ENCODE assay signal across 8 cellular contexts in the genomic region with DNA sequence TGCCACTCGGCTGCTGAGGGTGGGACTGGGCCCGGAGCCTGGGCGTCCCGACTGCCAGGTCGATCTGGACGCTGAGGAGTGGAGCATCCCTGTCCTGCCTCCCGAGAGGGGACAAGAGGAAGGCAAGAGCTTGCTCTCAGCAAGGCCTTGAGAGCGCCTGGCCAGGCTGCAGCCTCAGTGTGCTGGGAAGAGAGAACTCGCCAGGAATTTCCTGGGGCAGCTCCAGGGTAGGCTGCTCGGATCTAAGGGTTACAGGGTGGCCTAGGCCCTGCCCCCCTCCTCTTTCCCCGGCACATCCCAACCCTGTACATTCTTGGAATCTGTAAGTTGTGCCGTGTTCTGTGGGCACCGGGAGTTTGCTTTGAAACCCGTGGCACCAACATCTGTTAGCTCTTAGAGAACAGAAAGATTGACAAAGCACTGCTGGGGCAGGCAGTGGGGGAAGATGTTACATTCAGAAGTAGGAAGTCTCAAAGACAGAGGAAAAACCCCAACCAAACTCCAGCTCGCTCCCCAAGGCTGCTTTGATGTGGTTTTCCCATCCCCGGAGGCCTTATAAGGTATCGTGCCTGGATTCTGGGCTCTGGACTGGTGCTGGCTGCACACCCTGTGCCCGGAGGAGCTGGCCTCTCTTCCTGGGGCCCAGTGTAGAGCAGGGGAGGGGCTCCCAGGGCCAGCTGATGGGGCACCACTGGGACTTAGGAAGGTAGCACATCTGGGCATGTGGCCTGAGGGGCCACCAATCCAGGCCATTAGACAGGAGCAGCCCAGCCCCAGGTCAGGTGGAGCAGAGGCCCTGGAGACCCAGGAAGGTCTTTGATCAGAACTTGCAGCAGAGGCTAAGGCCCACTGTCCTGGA. TPM values are rescaled to one million over a fixed set of nuclear protein-coding genes. Genes with fewer than 3 reads are reported as not detected.
DNase-seq lines count a peak whose midpoint lies in the region; ATAC-seq, FAIRE-seq and TF ChIP-seq lines count a peak whose summit lies in the region.

No MANE protein-coding gene starts in this region.

- no peaks in the 10 kb centered on the region for H3K27me3 ChIP-seq in DND-41 (ENCODE audit: insufficient read depth, low read length, poor library complexity)
- no peaks in the 10 kb centered on the region for H3K27me3 ChIP-seq in heart right ventricle
- no peaks in the 10 kb centered on the region for H3K27me3 ChIP-seq in rectal smooth muscle tissue (ENCODE audit: control insufficient read depth, insufficient read depth, low read length)
- H3K27me3 ChIP-seq in small intestine (ENCODE audit: control insufficient read depth in 2 of 2, insufficient read depth in 2 of 2, low read length in 2 of 2), result no peaks in the 10 kb centered on the region

- H3K36me3 Mint-ChIP-seq in WTC11, result no peaks in the 10 kb centered on the region

- no peak for FAIRE-seq in small intestine (lab: Jason Lieb, UNC)

- H3K4me1 ChIP-seq in DND-41 (ENCODE audit: insufficient read depth, low read length), result 0 out of 2 replicates have a peak, but pooled peaks cover 6% of the 10 kb centered on the region
- H3K4me1 ChIP-seq in heart right ventricle, result peaks cover 0 to 36% (median 18%) of the 10 kb centered on the region in 9 donors
- H3K4me1 ChIP-seq in rectal smooth muscle tissue (ENCODE audit: control insufficient read depth, insufficient read depth, low read length), result peaks cover 74% of the 10 kb centered on the region
- peaks cover 0 to 2% of the 10 kb centered on the region in 2 donors for H3K4me1 ChIP-seq in small intestine (ENCODE audit: control insufficient read depth in 2 of 2, insufficient read depth in 1 of 2, low read depth in 1 of 2, low read length in 1 of 2)

- no peaks in the 10 kb centered on the region for H3K79me2 ChIP-seq in DND-41 (ENCODE audit: insufficient read depth, low read length)

- H3K36me3 ChIP-seq in DND-41 (ENCODE audit: insufficient read depth, low read length) (no peaks in the 10 kb centered on the region), heart right ventricle (no peaks in the 10 kb centered on the region), rectal smooth muscle tissue (ENCODE audit: control insufficient read depth, insufficient read depth, low read length) (no peaks in the 10 kb centered on the region), small intestine (ENCODE audit: control insufficient read depth in 2 of 2, insufficient read depth in 2 of 2, low read length in 2 of 2) (no peaks in the 10 kb centered on the region)

- POLR2A ChIA-PET in WTC11 (lab: Charles Lee), result interaction anchor here (1.2 kb wide), 1 partner anchor 10 kb away, joined by 3 read pairs; no protein-coding TSS in a partner anchor

- peak; percentile 29 for DNase-seq in DND-41
- DNase-seq in WTC11 (ENCODE audit: low spot score), result no peak
- DNase-seq in heart right ventricle, result no peak
- no peak for DNase-seq in iPS-NIHi11 (ENCODE audit: low spot score)
- DNase-seq in small intestine, result no peak
- DNase-seq in G401 (ENCODE audit: low spot score), result no peak

- no peak overlapping the region for H2AFZ ChIP-seq in DND-41 (ENCODE audit: low read depth, low read length)

- CTCF ChIA-PET in WTC11 (lab: Charles Lee), result interaction anchor here (0.9 to 3.2 kb wide), 3 partner anchors 10 to 62 kb away, joined by 3 to 17 read pairs (median 3); no protein-coding TSS in a partner anchor

- no peak for TF ChIP-seq CTCF in DND-41 (IDR thresholded peaks at IDR 0.05; ENCODE audit: borderline replicate concordance, extremely low read depth, low read length, poor library complexity, severe bottlenecking)
- TF ChIP-seq CTCF in WTC11 (IDR thresholded peaks at IDR 0.05), result no peak
- no peak for TF ChIP-seq CTCF in heart right ventricle (IDR thresholded peaks at IDR 0.05)

- H3K27ac Mint-ChIP-seq in WTC11, result peak overlapping the region; percentile 67

- H3K27me3 Mint-ChIP-seq in WTC11 (ENCODE audit: low read depth), result no peaks in the 10 kb centered on the region

- 35 to 45% methylated on average over 18 of the region's 18 CpGs for WGBS in heart right ventricle, 2 donors
- 57 to 77% (median 76%) methylated on average over 18 of the region's 18 CpGs for WGBS in small intestine, 3 donors

- no peaks in the 10 kb centered on the region for H3K9me3 ChIP-seq in DND-41 (ENCODE audit: insufficient read depth, low read length, severe bottlenecking)
- no peaks in the 10 kb centered on the region for H3K9me3 ChIP-seq in heart right ventricle
- H3K9me3 ChIP-seq in small intestine (ENCODE audit: control insufficient read depth, low read depth), result no peaks in the 10 kb centered on the region

- no peaks in the 10 kb centered on the region for H3K9me3 Mint-ChIP-seq in WTC11

- H3K4me3 Mint-ChIP-seq in WTC11, result no peak overlapping the region

- H3K4me3 ChIP-seq in DND-41 (ENCODE audit: low read depth in 1 of 2, low read length in 2 of 2) (no peak overlapping the region), heart right ventricle (no peak overlapping the region), rectal smooth muscle tissue (ENCODE audit: low read length) (no peak overlapping the region), small intestine (ENCODE audit: low read depth in 1 of 2, low read length in 2 of 2) (no peak overlapping the region)

- intact Hi-C loops in heart right ventricle (cut with DNase I), result no loop called here

- in situ Hi-C loops in G401 (cut with HindIII; ENCODE audit: low sequenced_read_pairs), result no loop called here

- H3K9ac ChIP-seq in DND-41 (ENCODE audit: low read depth, low read length), result no peak overlapping the region
- H3K9ac ChIP-seq in rectal smooth muscle tissue (ENCODE audit: low read length), result no peak overlapping the region

- H3K27ac ChIP-seq in DND-41 (ENCODE audit: low read length) (no peak overlapping the region), heart right ventricle (peak overlapping the region in 4 of 10 donors; percentile 10 to 52 (median 20)), rectal smooth muscle tissue (ENCODE audit: low read depth, low read length) (peak overlapping the region; percentile 93), small intestine (ENCODE audit: low read depth in 1 of 2, low read length in 1 of 2) (peak overlapping the region in 1 of 2 donors; percentile 36)

- H3K4me1 Mint-ChIP-seq in WTC11, result peaks cover 10% of the 10 kb centered on the region

- peak; percentile 50 for ATAC-seq in DND-41 (ENCODE audit: insufficient read depth, low read depth)
- ATAC-seq in WTC11, result peak; percentile 44
- ATAC-seq in heart right ventricle, result peak in 7 of 8 donors; percentile 13 to 93 (median 57)
- no peak for ATAC-seq in HG03097 (IDR thresholded peaks at IDR 0.05; ENCODE audit: low FRiP score, unreplicated experiment)

- H3K4me2 ChIP-seq in DND-41 (ENCODE audit: insufficient read depth, low read length), result no peak overlapping the region

- peaks cover 13% of the 10 kb centered on the region; the same call in 1 of the 2 replicates for H4K20me1 ChIP-seq in DND-41 (ENCODE audit: insufficient read depth, low read length)

TF ChIP-seq in WTC11, 78 proteins besides CTCF, POLR2A, EP300 and RAD21:
- TF ChIP-seq ETV6 (CRISPR knock-in tag; IDR thresholded peaks at IDR 0.05) (no peak), STAT6 (CRISPR knock-in tag; conservative IDR thresholded peaks at IDR 0.05; ENCODE audit: low read depth) (no peak), GTF2I (CRISPR knock-in tag; conservative IDR thresholded peaks at IDR 0.05) (no peak), ATF1 (CRISPR knock-in tag; IDR thresholded peaks at IDR 0.05) (no peak)

RNA-seq across cellular contexts. Expression of gene NKD1, which starts 55.2 kb away (rescaled TPM):
- 6.0 to 9.3 TPM (median 9.1 TPM) in 3 replicates for total RNA-seq in WTC11 (2021)
- 1 to 10 TPM in 1 of 10 donors, under 1 TPM in 9; 0.22 to 1.1 (median 0.52) TPM for total RNA-seq in heart right ventricle
- polyA plus RNA-seq in heart right ventricle, result under 1 TPM; 0.22 TPM
- 1 to 10 TPM in 1 of 3 donors, under 1 TPM in 2; 0.22 to 2.9 (median 0.27) TPM for polyA plus RNA-seq in small intestine
- not detected in 2 replicates for total RNA-seq in G401 (2014; rRNA removed; shearing (Covaris generic))
